ENCODE assay signal across 8 cellular contexts in the genomic region with DNA sequence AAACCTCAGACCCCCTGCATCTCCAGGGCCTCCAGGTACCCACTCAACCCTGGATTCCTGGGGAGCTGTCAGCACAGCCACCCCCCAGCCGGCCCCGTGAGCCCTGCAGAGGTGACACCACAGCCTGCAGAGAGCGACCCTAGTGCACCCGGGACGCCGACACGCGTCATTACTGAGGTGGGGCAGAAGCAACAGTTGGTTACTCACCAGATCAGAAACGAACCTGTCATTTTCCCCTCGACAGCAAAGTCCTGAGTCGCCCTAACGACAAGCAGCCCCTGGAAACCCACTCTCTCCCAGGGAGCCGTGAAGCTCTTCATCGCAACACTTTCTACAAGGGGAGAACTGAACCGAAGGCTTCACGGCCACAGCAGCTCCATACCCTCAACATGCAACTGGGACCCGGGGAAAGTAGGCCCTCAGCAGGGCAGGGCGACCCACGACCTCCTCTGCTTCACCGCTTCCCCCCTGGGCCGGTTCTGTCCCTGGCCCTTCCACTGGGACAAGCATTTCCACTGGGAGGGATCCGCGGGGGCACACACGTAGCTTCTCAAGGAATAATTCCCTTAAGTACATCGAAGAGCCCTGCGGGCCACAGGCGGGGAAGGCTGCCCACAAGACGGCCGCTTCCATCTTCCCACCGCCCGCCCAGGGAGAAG. TPM values are rescaled to one million over a fixed set of nuclear protein-coding genes. Genes with fewer than 3 reads are reported as not detected.
DNase-seq lines count a peak whose midpoint lies in the region; ATAC-seq and TF ChIP-seq lines count a peak whose summit lies in the region.

No MANE protein-coding gene starts in this region.

- no peaks in the 10 kb centered on the region for H3K27me3 Mint-ChIP-seq in activated CD4-positive, alpha-beta memory T cell treated with anti-CD3 and anti-CD28 coated beads, Interleukin-2, amount 10 ng/mL, durations not matched to agents 7 days and 5 days
- H3K27me3 Mint-ChIP-seq in endothelial cell (ENCODE audit: unreplicated experiment) (peaks cover 4% of the 10 kb centered on the region), type B pancreatic cell (peaks cover under 1% of the 10 kb centered on the region)

- POLR2A ChIA-PET in activated CD4-positive, alpha-beta memory T cell treated with anti-CD3 and anti-CD28 coated beads, Interleukin-2, amount 10 ng/mL, durations not matched to agents 7 days and 5 days (lab: Charles Lee) = interaction anchor here (0.6 to 2.7 kb wide), 26 partner anchors 10 to 365 kb away, joined by 3 to 45 read pairs (median 4); a partner anchor contains a TSS

- no peaks in the 10 kb centered on the region for H4K20me1 ChIP-seq in KMS-11 (ENCODE audit: insufficient read depth)

- H3K4me3 ChIP-seq in KMS-11 (IDR thresholded peaks at IDR 0.05; ENCODE audit: insufficient read depth, low read depth, low read length) (no peak overlapping the region), neutrophil (ENCODE audit: low read depth in 1 of 2, low read length in 1 of 2) (peak overlapping the region; percentile 75 to 76)

- peak overlapping the region; percentile 97 for H3K27ac Mint-ChIP-seq in activated CD4-positive, alpha-beta memory T cell treated with anti-CD3 and anti-CD28 coated beads, Interleukin-2, amount 10 ng/mL, durations not matched to agents 7 days and 5 days
- no peak overlapping the region for H3K27ac Mint-ChIP-seq in endothelial cell (ENCODE audit: unreplicated experiment)
- peak overlapping the region; percentile 92 for H3K27ac Mint-ChIP-seq in type B pancreatic cell

- no peaks in the 10 kb centered on the region for H3K9me3 Mint-ChIP-seq in activated CD4-positive, alpha-beta memory T cell treated with anti-CD3 and anti-CD28 coated beads, Interleukin-2, amount 10 ng/mL, durations not matched to agents 7 days and 5 days
- no peaks in the 10 kb centered on the region for H3K9me3 Mint-ChIP-seq in endothelial cell (ENCODE audit: unreplicated experiment)
- peaks cover 7% of the 10 kb centered on the region for H3K9me3 Mint-ChIP-seq in type B pancreatic cell

- in situ Hi-C loops in GM13977 (cut with MboI; ENCODE audit: low pct_unique_long_range_greater_than_20kb, low sequenced_read_pairs, unreplicated experiment) = no loop called here

- H3K4me2 ChIP-seq in KMS-11 = peak overlapping the region; percentile 54; the same call in 1 of the 2 replicates

- CTCF ChIA-PET in activated CD4-positive, alpha-beta memory T cell treated with anti-CD3 and anti-CD28 coated beads, Interleukin-2, amount 10 ng/mL, durations not matched to agents 7 days and 5 days (lab: Charles Lee) = interaction anchor here (2.1 kb wide), 1 partner anchor 13 kb away, joined by 13 read pairs; no protein-coding TSS in a partner anchor

- DNase-seq in activated CD4-positive, alpha-beta memory T cell treated with anti-CD3 and anti-CD28 coated beads, Interleukin-2, amount 10 ng/mL, durations not matched to agents 7 days and 5 days = peak; percentile 74
- no peak for DNase-seq in endothelial cell (ENCODE audit: low spot score)
- DNase-seq in type B pancreatic cell (ENCODE audit: extremely low spot score, unreplicated experiment) = no peak
- no peak for DNase-seq in NCI-H524 treated with DMSO at 0.1 percent for 48 hours (lab: John Stamatoyannopoulos, UW)
- DNase-seq in GM13977 (ENCODE audit: low spot score) = no peak

- no peaks in the 10 kb centered on the region for H3K9me3 ChIP-seq in neutrophil

- H3K27me3 ChIP-seq in KMS-11 (ENCODE audit: insufficient read depth, low read depth) (no peaks in the 10 kb centered on the region), neutrophil (no peaks in the 10 kb centered on the region)

- ATAC-seq in HG03469 (IDR thresholded peaks at IDR 0.05; ENCODE audit: unreplicated experiment) = no peak

- H3K27ac ChIP-seq in KMS-11 = peak overlapping the region; percentile 47; the same call in 1 of the 2 replicates
- peak overlapping the region; percentile 86 for H3K27ac ChIP-seq in neutrophil

- peaks cover 62% of the 10 kb centered on the region for H3K4me1 Mint-ChIP-seq in activated CD4-positive, alpha-beta memory T cell treated with anti-CD3 and anti-CD28 coated beads, Interleukin-2, amount 10 ng/mL, durations not matched to agents 7 days and 5 days
- H3K4me1 Mint-ChIP-seq in endothelial cell (ENCODE audit: unreplicated experiment) = peaks cover 29% of the 10 kb centered on the region
- peaks cover 28% of the 10 kb centered on the region for H3K4me1 Mint-ChIP-seq in type B pancreatic cell (ENCODE audit: unreplicated experiment)

- TF ChIP-seq CTCF in KMS-11 (conservative IDR thresholded peaks at IDR 0.05; ENCODE audit: low read depth, low read length) (no peak), endothelial cell (IDR thresholded peaks at IDR 0.05; ENCODE audit: unreplicated experiment) (no peak), neutrophil (IDR thresholded peaks at IDR 0.05) (no peak), type B pancreatic cell (conservative IDR thresholded peaks at IDR 0.05) (no peak), GM13977 (IDR thresholded peaks at IDR 0.05; ENCODE audit: extremely low read depth, insufficient read depth, missing control alignments) (no peak)

- peaks cover 50% of the 10 kb centered on the region for H3K36me3 Mint-ChIP-seq in activated CD4-positive, alpha-beta memory T cell treated with anti-CD3 and anti-CD28 coated beads, Interleukin-2, amount 10 ng/mL, durations not matched to agents 7 days and 5 days (ENCODE audit: low read depth)
- peaks cover 18% of the 10 kb centered on the region for H3K36me3 Mint-ChIP-seq in endothelial cell (ENCODE audit: low read depth, unreplicated experiment)
- peaks cover 18% of the 10 kb centered on the region for H3K36me3 Mint-ChIP-seq in type B pancreatic cell

- H3K9ac ChIP-seq in KMS-11 = peak overlapping the region; percentile 82

- no peak overlapping the region for H2AFZ ChIP-seq in KMS-11 (ENCODE audit: low read depth)

- H3K4me1 ChIP-seq in KMS-11 (ENCODE audit: low read depth, poor library complexity, severe bottlenecking) (peaks cover 14% of the 10 kb centered on the region), neutrophil (ENCODE audit: control insufficient read depth in 1 of 2, insufficient read depth in 1 of 2, low read depth in 1 of 2, low read length in 1 of 2) (peaks cover 20 to 26% of the 10 kb centered on the region in 2 experiments)

- no peaks in the 10 kb centered on the region for H3K36me3 ChIP-seq in KMS-11 (ENCODE audit: insufficient read depth)
- H3K36me3 ChIP-seq in neutrophil = peaks cover 30% of the 10 kb centered on the region

- peak overlapping the region; percentile 92 for H3K4me3 Mint-ChIP-seq in activated CD4-positive, alpha-beta memory T cell treated with anti-CD3 and anti-CD28 coated beads, Interleukin-2, amount 10 ng/mL, durations not matched to agents 7 days and 5 days
- H3K4me3 Mint-ChIP-seq in endothelial cell (ENCODE audit: unreplicated experiment) (peak overlapping the region; percentile 91), type B pancreatic cell (peak overlapping the region; percentile 91)

- H3K79me2 ChIP-seq in KMS-11 (ENCODE audit: insufficient read depth, low read depth) = peaks cover 58% of the 10 kb centered on the region

RNA-seq across cellular contexts. Expression of a gene that starts 1.6 kb away (rescaled TPM):
- 10 to 100 TPM; 54.7 to 55.4 TPM for total RNA-seq in activated CD4-positive, alpha-beta memory T cell treated with anti-CD3 and anti-CD28 coated beads, Interleukin-2, amount 10 ng/mL, durations not matched to agents 7 days and 5 days
- total RNA-seq in endothelial cell (ENCODE audit: unreplicated experiment) (40.3 TPM), type B pancreatic cell (ENCODE audit: low replicate concordance) (51.1 and 53.0 TPM in 2 replicates)

RNA-seq across cellular contexts. Expression of a gene that starts 27.6 kb away (rescaled TPM):
- 10 to 100 TPM; 20.6 to 21.8 TPM for total RNA-seq in activated CD4-positive, alpha-beta memory T cell treated with anti-CD3 and anti-CD28 coated beads, Interleukin-2, amount 10 ng/mL, durations not matched to agents 7 days and 5 days
- 22.6 TPM for total RNA-seq in endothelial cell (ENCODE audit: unreplicated experiment)
- 25.5 and 29.1 TPM in 2 replicates for total RNA-seq in type B pancreatic cell (ENCODE audit: low replicate concordance)
